ENCODE assay signal across 9 cellular contexts in the genomic region with DNA sequence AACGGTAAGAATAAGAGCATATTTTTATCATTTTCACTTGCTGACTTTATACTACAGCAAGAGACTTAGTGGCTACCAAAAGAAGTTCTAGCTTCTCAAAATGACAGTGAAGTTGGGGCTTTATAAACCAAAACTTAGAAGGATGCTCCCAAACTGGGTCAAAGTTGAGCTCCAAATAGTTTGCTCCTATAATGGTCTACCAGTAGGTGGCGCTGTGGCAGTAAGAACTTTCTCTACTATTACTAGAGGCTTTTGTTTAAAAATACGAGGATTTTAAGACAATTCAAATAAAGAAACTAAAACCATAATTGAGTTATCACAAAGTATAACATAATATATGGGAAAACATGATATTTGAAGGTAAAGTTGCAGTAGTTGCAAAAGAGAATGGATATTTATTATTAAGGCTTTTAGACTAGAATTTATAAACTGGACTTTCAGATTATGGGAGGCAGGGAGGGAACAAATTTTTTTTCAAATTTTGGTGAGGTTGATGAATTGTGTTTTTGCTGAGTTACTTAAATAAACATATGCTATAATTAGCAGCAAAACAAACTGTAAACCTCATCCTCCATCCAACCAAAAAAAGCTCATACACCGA.
DNase-seq lines count a peak whose midpoint lies in the region; ATAC-seq and TF ChIP-seq lines count a peak whose summit lies in the region.
"Had no signal": no experiment of that assay in that cellular context is flagged by ENCODE, and none has a peak within 500 bp of the region (broad histone marks: within the 10 kb centered on the region; RNA-seq: fewer than 3 reads in every experiment).

No MANE protein-coding gene starts in this region.

- H3K9me3 Mint-ChIP-seq in CD8-positive, alpha-beta T cell, result no peaks in the 10 kb centered on the region
- H3K9me3 Mint-ChIP-seq: IgD-negative memory B cell had no signal

- CTCF ChIA-PET in CD8-positive, alpha-beta T cell (lab: Charles Lee), result interaction anchor here (0.6 to 5.9 kb wide), 30 partner anchors 8 to 334 kb away, joined by 3 to 162 read pairs (median 4); a partner anchor contains a TSS

- no peak overlapping the region for H3K27ac Mint-ChIP-seq in CD8-positive, alpha-beta T cell
- H3K27ac Mint-ChIP-seq: IgD-negative memory B cell had no signal

- H3K27ac ChIP-seq in CD8-positive, alpha-beta T cell (ENCODE audit: low read depth, low read length), result no peak overlapping the region
- H3K27ac ChIP-seq in SJCRH30 (no peak overlapping the region), prostate gland (no peak overlapping the region)

- no peaks in the 10 kb centered on the region for H3K27me3 Mint-ChIP-seq in CD8-positive, alpha-beta T cell (ENCODE audit: low read depth)
- H3K27me3 Mint-ChIP-seq: IgD-negative memory B cell had no signal

- no peaks in the 10 kb centered on the region for H3K27me3 ChIP-seq in CD8-positive, alpha-beta T cell (ENCODE audit: insufficient read depth, low read length)
- H3K27me3 ChIP-seq in SJCRH30, result no peaks in the 10 kb centered on the region
- H3K27me3 ChIP-seq in prostate gland (replicated peaks; ENCODE audit: insufficient read depth), result no peaks in the 10 kb centered on the region

- 48% methylated on average over 4 of the region's 4 CpGs for WGBS in prostate gland

- no peaks in the 10 kb centered on the region for H3K4me1 Mint-ChIP-seq in CD8-positive, alpha-beta T cell (ENCODE audit: low read depth)

- H3K4me3 ChIP-seq in CD8-positive, alpha-beta T cell (ENCODE audit: low read depth, low read length), result no peak overlapping the region
- H3K4me3 ChIP-seq in SJCRH30 (no peak overlapping the region), prostate gland (no peak overlapping the region)

- intact Hi-C loops in CD8-positive, alpha-beta T cell (cut with DNase I, micrococcal nuclease), result loop anchor here (1.0 to 10.0 kb wide), 3 partner anchors 76 to 441 kb away; no protein-coding TSS in a partner anchor
- intact Hi-C loops in prostate gland (cut with DNase I), result loop anchor here (2.0 to 10.0 kb wide), 4 partner anchors 72 to 448 kb away; no protein-coding TSS in a partner anchor

- TF ChIP-seq CTCF in CD8-positive, alpha-beta T cell (IDR thresholded peaks at IDR 0.05), result peak; percentile 86
- peak; percentile 78 to 94 (median 82) for TF ChIP-seq CTCF in prostate gland (IDR thresholded peaks at IDR 0.05)

- DNase-seq in CD8-positive, alpha-beta T cell, result peak; percentile 30 to 76 (median 63)
- DNase-seq in HuH-7 (ENCODE audit: low spot score) (peak; percentile 17), SJCRH30 (peak; percentile 48 to 77), globus pallidus (ENCODE audit: low spot score) (peak; percentile 77), prostate gland (ENCODE audit: low spot score) (peak; percentile 53)
- DNase-seq in activated naive CD4-positive, alpha-beta T cell treated with Interleukin-2 at 50 U/mL for 16 hours, result peak; percentile 62

- POLR2A ChIA-PET in CD8-positive, alpha-beta T cell (lab: Charles Lee), result interaction anchor here (1.8 kb wide), 1 partner anchor 75 kb away, joined by 6 read pairs; a partner anchor contains a TSS

- TF ChIP-seq POLR2A in prostate gland (IDR thresholded peaks at IDR 0.05), result no peak

- no peaks in the 10 kb centered on the region for H3K36me3 ChIP-seq in CD8-positive, alpha-beta T cell (ENCODE audit: insufficient read depth, low read length)
- H3K36me3 ChIP-seq in SJCRH30, result 0 out of 2 replicates have a peak, but pooled peaks cover 2% of the 10 kb centered on the region
- H3K36me3 ChIP-seq in prostate gland, result no peaks in the 10 kb centered on the region

- no peak overlapping the region for H3K4me3 Mint-ChIP-seq in CD8-positive, alpha-beta T cell
- H3K4me3 Mint-ChIP-seq: IgD-negative memory B cell had no signal

- ATAC-seq in CD8-positive, alpha-beta T cell, result peak; percentile 49
- no peak for ATAC-seq in HG02623 (IDR thresholded peaks at IDR 0.05; ENCODE audit: unreplicated experiment)
- ATAC-seq in GM18868 (IDR thresholded peaks at IDR 0.05; ENCODE audit: unreplicated experiment), result no peak

- H3K4me1 ChIP-seq in CD8-positive, alpha-beta T cell (ENCODE audit: insufficient read depth, low read length), result no peaks in the 10 kb centered on the region
- H3K4me1 ChIP-seq in SJCRH30 (peaks cover 14% of the 10 kb centered on the region), prostate gland (replicated peaks) (no peaks in the 10 kb centered on the region)

- H3K36me3 Mint-ChIP-seq in CD8-positive, alpha-beta T cell, result no peaks in the 10 kb centered on the region

- no peaks in the 10 kb centered on the region for H3K9me3 ChIP-seq in CD8-positive, alpha-beta T cell (ENCODE audit: low read length)
- H3K9me3 ChIP-seq in SJCRH30 (replicated peaks), result no peaks in the 10 kb centered on the region
- no peaks in the 10 kb centered on the region for H3K9me3 ChIP-seq in prostate gland

Comparison
In these comparisons a context has a peak if more than half of its experiments do, and no peak if none do; other contexts are left out.
1. DNase-seq: peak in every context shown above with its lines; median percentile 77 in globus pallidus; 63 in CD8-positive, alpha-beta T cell; 62 in SJCRH30; 62 in activated naive CD4-positive, alpha-beta T cell treated with Interleukin-2 at 50 U/mL for 16 hours; 53 in prostate gland; 17 in HuH-7.